ENCODE assay signal across 18 cellular contexts in genomic region chr1:109266965-109267364, GRCh38. TPM values are rescaled to one million over a fixed set of nuclear protein-coding genes. Genes with fewer than 3 reads are reported as not detected.
A peak's percentile ranks its signal among the peaks of the same experiment; 100 is the strongest.
DNase-seq lines count a peak whose midpoint lies in the region; ATAC-seq, FAIRE-seq and TF ChIP-seq lines count a peak whose summit lies in the region.
"Had no signal": no experiment of that assay in that cellular context is flagged by ENCODE, and none has a peak within 500 bp of the region (broad histone marks: within the 10 kb centered on the region; RNA-seq: fewer than 3 reads in every experiment).

No MANE protein-coding gene starts in this region.

- H3K9me1 ChIP-seq in keratinocyte (ENCODE audit: control insufficient read depth, extremely low read depth, insufficient read depth, low read length) = no peaks in the 10 kb centered on the region

- FAIRE-seq in keratinocyte (lab: Jason Lieb, UNC) = no peak

- peak; percentile 78 for DNase-seq in AG20443 (ENCODE audit: low spot score)
- peak; percentile 85 for DNase-seq in PC-3
- DNase-seq in cardiac fibroblast (ENCODE audit: low read depth in 2 of 2) = peak; percentile 61 to 64
- DNase-seq in keratinocyte (ENCODE audit: low read depth, low spot score) = no peak
- DNase-seq in NCI-H1694 (lab: John Stamatoyannopoulos, UW) = no peak
- DNase-seq in activated CD4-positive, alpha-beta memory T cell treated with anti-CD3 and anti-CD28 coated beads for 36 hours = no peak
- DNase-seq in germinal center (ENCODE audit: low spot score) = no peak
- DNase-seq: activated naive CD8-positive, alpha-beta T cell treated with anti-CD3 and anti-CD28 coated beads, Interleukin-2, amount 10 ng/mL, durations not matched to agents 7 days and 5 days; activated T-cell treated with anti-CD3 and anti-CD28 coated beads, Interleukin-2, amount 50 U/mL, for 48 hours; colonic mucosa; NCI-H1048; stimulated activated naive B cell treated with anti-CD40 and anti-IgM and Interleukin-4, amounts not matched to agents 10 μg/mL and 1 μg/mL and 100 μg/mL, for 72 hours; uterus had no signal

- H3K27ac ChIP-seq in PC-3 (ENCODE audit: low read length) (peak overlapping the region; percentile 48), keratinocyte (ENCODE audit: control insufficient read depth, insufficient read depth, low read length) (peak overlapping the region; percentile 18)
- H3K27ac ChIP-seq: colonic mucosa, esophagus muscularis mucosa, left lung, uterus had no signal

- ATAC-seq in PC-3 (peak; percentile 21), HG02981 (IDR thresholded peaks at IDR 0.05; ENCODE audit: unreplicated experiment) (no peak)
- ATAC-seq: left lung; stimulated activated naive B cell treated with anti-CD40 and anti-IgM and Interleukin-4, amounts not matched to agents 10 μg/mL and 1 μg/mL and 100 μg/mL, for 72 hours had no signal

- no peak overlapping the region for H3K9ac ChIP-seq in PC-3 (ENCODE audit: low read length)
- H3K9ac ChIP-seq in keratinocyte (ENCODE audit: control insufficient read depth, extremely low read depth, insufficient read depth, low read length) = no peak overlapping the region

- H2AFZ ChIP-seq in PC-3 (ENCODE audit: low read length) (0 out of 2 replicates have a peak overlapping the region, but pooled peaks have one; percentile 14), keratinocyte (ENCODE audit: control insufficient read depth, low read length) (no peak overlapping the region)

- peaks cover 1% of the 10 kb centered on the region for H3K4me1 Mint-ChIP-seq in activated CD4-positive, alpha-beta memory T cell treated with anti-CD3 and anti-CD28 coated beads for 36 hours (ENCODE audit: low read depth)

- no peaks in the 10 kb centered on the region for H3K27me3 Mint-ChIP-seq in activated CD4-positive, alpha-beta memory T cell treated with anti-CD3 and anti-CD28 coated beads for 36 hours
- H3K27me3 Mint-ChIP-seq: activated naive CD8-positive, alpha-beta T cell treated with anti-CD3 and anti-CD28 coated beads, Interleukin-2, amount 10 ng/mL, durations not matched to agents 7 days and 5 days had no signal

- no peaks in the 10 kb centered on the region for H3K9me2 ChIP-seq in PC-3 (replicated peaks; ENCODE audit: low read length)

- H3K4me3 ChIP-seq in PC-3 (ENCODE audit: low read length) (no peak overlapping the region), cardiac fibroblast (replicated peaks in 1 of 2; ENCODE audit: low read depth in 2 of 2, low read length in 2 of 2) (no peak overlapping the region), keratinocyte (ENCODE audit: control insufficient read depth in 2 of 3, extremely low read depth in 1 of 3, insufficient read depth in 2 of 3, low read depth in 1 of 3, low read length in 3 of 3) (no peak overlapping the region)
- H3K4me3 ChIP-seq: colonic mucosa, esophagus muscularis mucosa, left lung, smooth muscle cell, uterus had no signal

- CTCF ChIA-PET in PC-3 (lab: Charles Lee) = no interaction called here
- CTCF ChIA-PET in activated CD4-positive, alpha-beta memory T cell treated with anti-CD3 and anti-CD28 coated beads for 36 hours (lab: Charles Lee) = interaction anchor here (0.7 to 6.5 kb wide), 4 partner anchors 12 to 265 kb away, joined by 3 to 72 read pairs (median 10); partner anchors contain the start of gene SORT1

- TF ChIP-seq CTCF in PC-3 (conservative IDR thresholded peaks at IDR 0.05; ENCODE audit: low read depth, low read length) = no peak
- no peak for TF ChIP-seq CTCF in cardiac fibroblast (IDR thresholded peaks at IDR 0.05; ENCODE audit: low read depth, low read length)
- no peak for TF ChIP-seq CTCF in keratinocyte (optimal IDR thresholded peaks at IDR 0.05 in 1 of 3, IDR thresholded peaks at IDR 0.05 in 1 of 3, conservative IDR thresholded peaks at IDR 0.05 in 1 of 3; ENCODE audit: extremely low read depth in 1 of 3, insufficient read depth in 2 of 3, low read length in 3 of 3)

- BruUV-seq in PC-3 (replicated peaks; lab: Mats Ljungman, UMichigan) = no TSS peak

- H3K36me3 ChIP-seq in PC-3 (ENCODE audit: low read depth, low read length) (no peaks in the 10 kb centered on the region), keratinocyte (ENCODE audit: control insufficient read depth in 2 of 2, extremely low read depth in 1 of 2, insufficient read depth in 2 of 2, low read length in 2 of 2) (peaks cover 11 to 12% of the 10 kb centered on the region in 2 experiments)
- H3K36me3 ChIP-seq: colonic mucosa, left lung, uterus had no signal

- peak overlapping the region; percentile 11; the same call in 1 of the 2 replicates for H3K4me2 ChIP-seq in PC-3 (ENCODE audit: low read length)
- no peak overlapping the region for H3K4me2 ChIP-seq in keratinocyte (ENCODE audit: control insufficient read depth, extremely low read depth, insufficient read depth, low read depth, low read length)
- H3K4me2 ChIP-seq: smooth muscle cell had no signal

- no peaks in the 10 kb centered on the region for H3F3A ChIP-seq in PC-3 (ENCODE audit: low read length, unreplicated experiment)

- H3K36me3 Mint-ChIP-seq in activated CD4-positive, alpha-beta memory T cell treated with anti-CD3 and anti-CD28 coated beads for 36 hours = no peaks in the 10 kb centered on the region
- H3K36me3 Mint-ChIP-seq: activated naive CD8-positive, alpha-beta T cell treated with anti-CD3 and anti-CD28 coated beads, Interleukin-2, amount 10 ng/mL, durations not matched to agents 7 days and 5 days; stimulated activated naive B cell treated with anti-CD40 and anti-IgM and Interleukin-4, amounts not matched to agents 10 μg/mL and 1 μg/mL and 100 μg/mL, for 72 hours had no signal

- no peaks in the 10 kb centered on the region for H3K9me3 Mint-ChIP-seq in activated CD4-positive, alpha-beta memory T cell treated with anti-CD3 and anti-CD28 coated beads for 36 hours
- H3K9me3 Mint-ChIP-seq: activated naive CD8-positive, alpha-beta T cell treated with anti-CD3 and anti-CD28 coated beads, Interleukin-2, amount 10 ng/mL, durations not matched to agents 7 days and 5 days; stimulated activated naive B cell treated with anti-CD40 and anti-IgM and Interleukin-4, amounts not matched to agents 10 μg/mL and 1 μg/mL and 100 μg/mL, for 72 hours had no signal

- H3K27me3 ChIP-seq in PC-3 (ENCODE audit: low read length) (no peaks in the 10 kb centered on the region), keratinocyte (ENCODE audit: control insufficient read depth, extremely low read depth, insufficient read depth, low read length) (no peaks in the 10 kb centered on the region)
- H3K27me3 ChIP-seq: colonic mucosa, esophagus muscularis mucosa, left lung, uterus had no signal

- H3K9me3 ChIP-seq in PC-3 (ENCODE audit: low read length) (no peaks in the 10 kb centered on the region), keratinocyte (ENCODE audit: control insufficient read depth, low read depth, low read length) (no peaks in the 10 kb centered on the region)
- H3K9me3 ChIP-seq: colonic mucosa, esophagus muscularis mucosa, left lung, uterus had no signal

- no peaks in the 10 kb centered on the region for H3K79me2 ChIP-seq in PC-3 (ENCODE audit: low read length)
- no peaks in the 10 kb centered on the region for H3K79me2 ChIP-seq in keratinocyte (ENCODE audit: control insufficient read depth, insufficient read depth, low read length)

- no peak overlapping the region for H3K27ac Mint-ChIP-seq in activated CD4-positive, alpha-beta memory T cell treated with anti-CD3 and anti-CD28 coated beads for 36 hours
- H3K27ac Mint-ChIP-seq: activated naive CD8-positive, alpha-beta T cell treated with anti-CD3 and anti-CD28 coated beads, Interleukin-2, amount 10 ng/mL, durations not matched to agents 7 days and 5 days; stimulated activated naive B cell treated with anti-CD40 and anti-IgM and Interleukin-4, amounts not matched to agents 10 μg/mL and 1 μg/mL and 100 μg/mL, for 72 hours had no signal

- POLR2A ChIA-PET in PC-3 (lab: Charles Lee; ENCODE audit: unreplicated experiment) = no interaction called here
- POLR2A ChIA-PET in activated CD4-positive, alpha-beta memory T cell treated with anti-CD3 and anti-CD28 coated beads for 36 hours (lab: Charles Lee) = no interaction called here

- intact Hi-C loops in PC-3 (cut with micrococcal nuclease) = no loop called here
- intact Hi-C loops in activated CD4-positive, alpha-beta memory T cell treated with anti-CD3 and anti-CD28 coated beads for 36 hours (cut with micrococcal nuclease) = no loop called here

- dilution Hi-C loops in keratinocyte (cut with MboI; ENCODE audit: extremely low pct_ligation_motif_present, low sequenced_read_pairs) = no loop called here

- no peak overlapping the region for H3K4me3 Mint-ChIP-seq in activated CD4-positive, alpha-beta memory T cell treated with anti-CD3 and anti-CD28 coated beads for 36 hours
- H3K4me3 Mint-ChIP-seq: activated naive CD8-positive, alpha-beta T cell treated with anti-CD3 and anti-CD28 coated beads, Interleukin-2, amount 10 ng/mL, durations not matched to agents 7 days and 5 days; stimulated activated naive B cell treated with anti-CD40 and anti-IgM and Interleukin-4, amounts not matched to agents 10 μg/mL and 1 μg/mL and 100 μg/mL, for 72 hours had no signal

- H3K4me1 ChIP-seq in PC-3 (ENCODE audit: insufficient read depth, low read length) (peaks cover 10% of the 10 kb centered on the region), keratinocyte (ENCODE audit: control insufficient read depth, extremely low read depth, insufficient read depth, low read length) (peaks cover 23% of the 10 kb centered on the region)
- H3K4me1 ChIP-seq: colonic mucosa, uterus had no signal

- H4K20me1 ChIP-seq in PC-3 (ENCODE audit: low read length) (no peaks in the 10 kb centered on the region), keratinocyte (ENCODE audit: control insufficient read depth, extremely low read depth, insufficient read depth, low read length) (no peaks in the 10 kb centered on the region)

RNA-seq across cellular contexts. Expression of gene PSRC1, which starts 16.0 kb away (rescaled TPM):
- total RNA-seq in PC-3 (2014; rRNA removed) = 33.8 and 34.5 TPM in 2 replicates
- 2.9 to 10.2 TPM (median 9.4 TPM) in 3 replicates for polyA plus RNA-seq in keratinocyte
- 2.2 TPM for polyA plus RNA-seq in keratinocyte (2011; ENCODE audit: low read depth)
- polyA plus RNA-seq in keratinocyte (2011; cell fraction: cytosol; rRNA removed) = 2.7 TPM in 2 replicates
- 8.6 and 9.9 TPM in 2 replicates for polyA plus RNA-seq in keratinocyte (2011; cell fraction: nucleus; rRNA removed)
- 1.1 and 9.0 TPM in 2 replicates for polyA plus RNA-seq in keratinocyte (2012; ENCODE audit: low replicate concordance)
- 0.66 to 5.9 TPM (median 2.6 TPM) in 3 replicates for polyA minus RNA-seq in keratinocyte
- polyA minus RNA-seq in keratinocyte (2011; cell fraction: cytosol; rRNA and poly(A)+ RNA removed) = not detected
- polyA minus RNA-seq in keratinocyte (2011; cell fraction: nucleus; rRNA and poly(A)+ RNA removed) = 0.53 and 1.2 TPM in 2 replicates
- 10 to 100 TPM; 14.9 to 16.3 TPM for total RNA-seq in activated CD4-positive, alpha-beta memory T cell treated with anti-CD3 and anti-CD28 coated beads for 36 hours

RNA-seq across cellular contexts. Expression of gene CELSR2, which starts 17.6 kb away (rescaled TPM):
- 3.6 and 6.4 TPM in 2 replicates for total RNA-seq in PC-3 (2014; rRNA removed)
- polyA plus RNA-seq in keratinocyte = 7.3 to 13.7 TPM (median 12.6 TPM) in 3 replicates
- polyA plus RNA-seq in keratinocyte (2011; ENCODE audit: low read depth) = 7.8 TPM
- polyA plus RNA-seq in keratinocyte (2011; cell fraction: cytosol; rRNA removed) = 3.3 and 4.0 TPM in 2 replicates
- 55.9 and 57.6 TPM in 2 replicates for polyA plus RNA-seq in keratinocyte (2011; cell fraction: nucleus; rRNA removed)
- polyA plus RNA-seq in keratinocyte (2012; ENCODE audit: low replicate concordance) = 17.8 and 35.2 TPM in 2 replicates
- 36.2 to 84.0 TPM (median 51.3 TPM) in 3 replicates for polyA minus RNA-seq in keratinocyte
- 15.9 TPM for polyA minus RNA-seq in keratinocyte (2011; cell fraction: cytosol; rRNA and poly(A)+ RNA removed)
- 108 and 110 TPM in 2 replicates for polyA minus RNA-seq in keratinocyte (2011; cell fraction: nucleus; rRNA and poly(A)+ RNA removed)
- 1 to 10 TPM; 1.0 to 1.3 TPM for total RNA-seq in activated CD4-positive, alpha-beta memory T cell treated with anti-CD3 and anti-CD28 coated beads for 36 hours

RNA-seq across cellular contexts. Expression of gene MYBPHL, which starts 39.8 kb away (rescaled TPM):
- not detected in 2 replicates for total RNA-seq in PC-3 (2014; rRNA removed)
- 0.68 to 1.1 TPM (median 0.85 TPM) in 3 replicates for polyA plus RNA-seq in keratinocyte
- 0.37 TPM for polyA plus RNA-seq in keratinocyte (2011; ENCODE audit: low read depth)
- 0.51 and 1.1 TPM in 2 replicates for polyA plus RNA-seq in keratinocyte (2011; cell fraction: cytosol; rRNA removed)
- 0.34 and 0.41 TPM in 2 replicates for polyA plus RNA-seq in keratinocyte (2011; cell fraction: nucleus; rRNA removed)
- polyA plus RNA-seq in keratinocyte (2012; ENCODE audit: low replicate concordance) = 0.32 and 0.85 TPM in 2 replicates
- 0.99 to 1.5 TPM in 2 of 3 replicates, not detected in the other for polyA minus RNA-seq in keratinocyte
- not detected for polyA minus RNA-seq in keratinocyte (2011; cell fraction: cytosol; rRNA and poly(A)+ RNA removed)
- not detected in 2 replicates for polyA minus RNA-seq in keratinocyte (2011; cell fraction: nucleus; rRNA and poly(A)+ RNA removed)
- not detected for total RNA-seq in activated CD4-positive, alpha-beta memory T cell treated with anti-CD3 and anti-CD28 coated beads for 36 hours
- total RNA-seq: activated naive CD8-positive, alpha-beta T cell treated with anti-CD3 and anti-CD28 coated beads, Interleukin-2, amount 10 ng/mL, durations not matched to agents 7 days and 5 days; colonic mucosa; esophagus muscularis mucosa; myocyte; smooth muscle cell had no signal
- polyA plus RNA-seq: smooth muscle cell had no signal

RNA-seq across cellular contexts. Expression of gene SARS1, which starts 53.2 kb away (rescaled TPM):
- total RNA-seq in PC-3 (2014; rRNA removed) = 146 and 158 TPM in 2 replicates
- 198 to 233 TPM (median 203 TPM) in 3 replicates for polyA plus RNA-seq in keratinocyte
- polyA plus RNA-seq in keratinocyte (2011; ENCODE audit: low read depth) = 559 TPM
- 196 and 203 TPM in 2 replicates for polyA plus RNA-seq in keratinocyte (2011; cell fraction: cytosol; rRNA removed)
- polyA plus RNA-seq in keratinocyte (2011; cell fraction: nucleus; rRNA removed) = 259 and 264 TPM in 2 replicates
- 217 and 364 TPM in 2 replicates for polyA plus RNA-seq in keratinocyte (2012; ENCODE audit: low replicate concordance)
- 128 to 153 TPM (median 149 TPM) in 3 replicates for polyA minus RNA-seq in keratinocyte
- 81.1 TPM for polyA minus RNA-seq in keratinocyte (2011; cell fraction: cytosol; rRNA and poly(A)+ RNA removed)
- 63.2 and 101 TPM in 2 replicates for polyA minus RNA-seq in keratinocyte (2011; cell fraction: nucleus; rRNA and poly(A)+ RNA removed)
- 100 to 1,000 TPM; 245 to 251 TPM for total RNA-seq in activated CD4-positive, alpha-beta memory T cell treated with anti-CD3 and anti-CD28 coated beads for 36 hours

Comparison
In these comparisons a context has a peak if more than half of its experiments do, and no peak if none do; other contexts are left out.
1. DNase-seq: peak in AG20443 (single experiment), PC-3 (single experiment) and cardiac fibroblast (2 of 2); none in keratinocyte (single experiment), NCI-H1694 (single experiment), activated CD4-positive, alpha-beta memory T cell treated with anti-CD3 and anti-CD28 coated beads for 36 hours (single experiment) and germinal center (single experiment).